20 cellular contexts compared by ENCODE assay signal in the genomic region with DNA sequence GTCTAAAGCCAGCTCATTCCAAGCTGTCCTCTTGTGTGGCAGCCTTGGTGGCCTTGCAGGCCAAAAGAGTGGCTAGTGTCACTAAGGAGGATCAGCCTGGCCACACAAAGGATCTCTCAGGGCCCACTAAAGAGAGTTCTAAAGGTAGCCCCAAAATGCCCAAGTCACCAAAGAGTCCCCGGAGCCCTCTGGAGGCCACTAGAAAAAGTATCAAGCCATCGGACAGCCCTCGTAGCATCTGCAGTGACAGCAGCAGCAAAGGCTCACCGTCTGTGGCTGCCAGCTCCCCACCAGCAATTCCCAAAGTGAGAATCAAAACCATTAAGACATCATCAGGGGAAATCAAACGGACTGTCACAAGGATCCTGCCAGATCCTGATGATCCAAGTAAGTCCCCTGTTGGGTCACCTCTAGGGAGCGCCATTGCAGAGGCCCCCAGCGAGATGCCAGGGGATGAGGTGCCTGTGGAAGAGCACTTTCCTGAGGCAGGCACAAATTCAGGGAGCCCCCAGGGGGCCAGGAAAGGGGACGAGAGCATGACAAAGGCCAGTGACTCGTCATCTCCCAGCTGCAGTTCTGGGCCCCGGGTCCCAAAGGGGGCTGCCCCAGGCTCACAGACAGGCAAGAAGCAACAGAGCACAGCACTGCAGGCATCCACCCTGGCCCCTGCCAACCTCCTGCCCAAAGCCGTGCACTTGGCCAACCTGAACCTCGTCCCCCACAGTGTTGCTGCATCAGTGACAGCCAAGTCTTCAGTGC. TPM values are rescaled to one million over a fixed set of nuclear protein-coding genes. Genes with fewer than 3 reads are reported as not detected.
DNase-seq lines count a peak whose midpoint lies in the region; ATAC-seq, FAIRE-seq and TF ChIP-seq lines count a peak whose summit lies in the region.
"Had no signal": no experiment of that assay in that cellular context is flagged by ENCODE, and none has a peak within 500 bp of the region (broad histone marks: within the 10 kb centered on the region; RNA-seq: fewer than 3 reads in every experiment).

No MANE protein-coding gene starts in this region.

- BruUV-seq in Caco-2 (replicated peaks; lab: Mats Ljungman, UMichigan) (no TSS peak), GM12878 (replicated peaks; lab: Mats Ljungman, UMichigan) (TSS peak; percentile 25)

- TF ChIP-seq CTCF in Caco-2 (IDR thresholded peaks at IDR 0.05; ENCODE audit: insufficient read depth in 1 of 2, low read depth in 1 of 2, low read length in 1 of 2, severe bottlenecking in 1 of 2, unreplicated experiment in 1 of 2) (no peak), GM12875 (IDR thresholded peaks at IDR 0.05; ENCODE audit: borderline replicate concordance, insufficient read depth, low read depth, low read length) (0 out of 2 replicates have a peak, but pooled peaks have one; percentile 2), GM12878 (IDR thresholded peaks at IDR 0.05 in 2 of 3, conservative IDR thresholded peaks at IDR 0.05 in 1 of 3; ENCODE audit: control insufficient read depth in 2 of 3, extremely low read depth in 1 of 3, insufficient read depth in 1 of 3, low read depth in 3 of 3, low read length in 3 of 3) (no peak; a peak in 1 of 6 replicates), esophagus muscularis mucosa (IDR thresholded peaks at IDR 0.05) (no peak)

- H3K9me3 ChIP-seq in Caco-2 = no peaks in the 10 kb centered on the region
- H3K9me3 ChIP-seq in GM12878 (replicated peaks; ENCODE audit: control insufficient read depth, insufficient read depth, low read length) = no peaks in the 10 kb centered on the region
- H3K9me3 ChIP-seq in esophagus muscularis mucosa = no peaks in the 10 kb centered on the region
- H3K9me3 ChIP-seq: adrenal gland, BLaER1 had no signal

- H3K4me3 ChIP-seq in Caco-2 (ENCODE audit: low read depth, low read length) (no peak overlapping the region), GM12875 (ENCODE audit: low read depth, low read length) (no peak overlapping the region), GM12878 (no peak overlapping the region), esophagus muscularis mucosa (no peak overlapping the region)
- H3K4me3 ChIP-seq: adrenal gland, BLaER1 had no signal

- no peak for FAIRE-seq in GM12878 (lab: Jason Lieb, UNC)
- FAIRE-seq: keratinocyte had no signal

- peak overlapping the region; percentile 22 for H3K27ac Mint-ChIP-seq in Caco-2 (ENCODE audit: unreplicated experiment)
- H3K27ac Mint-ChIP-seq: IgD-negative memory B cell, memory B cell had no signal

- H3K36me3 Mint-ChIP-seq in Caco-2 (ENCODE audit: insufficient read depth, unreplicated experiment) = peaks cover 59% of the 10 kb centered on the region

- H3K9ac ChIP-seq in GM12878 (ENCODE audit: control insufficient read depth, insufficient read depth, low read length) = no peak overlapping the region
- H3K9ac ChIP-seq: BLaER1 had no signal

- ATAC-seq in GM12878 (no peak), left lobe of liver (peak; percentile 24), HG03039 (IDR thresholded peaks at IDR 0.05; ENCODE audit: unreplicated experiment) (no peak)

- DNase-seq in Caco-2 (no peak), GM12878 (ENCODE audit: low read depth, low spot score) (no peak), left lobe of liver (ENCODE audit: low spot score) (no peak), NCI-H748 treated with DMSO at 0.1 percent for 48 hours (lab: John Stamatoyannopoulos, UW) (no peak), islet precursor cell (no peak), esophagus muscularis mucosa (ENCODE audit: extremely low spot score) (no peak)
- DNase-seq: activated CD4-positive, CD25-positive, alpha-beta regulatory T cell treated with anti-CD3 and anti-CD28 coated beads, Interleukin-2, amount 50 U/mL, for 72 hours; adrenal gland; DMS153; glutamatergic neuron; NCI-H1048; NCI-H2171 treated with DMSO at 0.1 percent for 48 hours; Right ventricle myocardium superior had no signal

- TF ChIP-seq RAD21 in GM12878 (IDR thresholded peaks at IDR 0.05; ENCODE audit: insufficient read depth, low read depth, low read length) = 0 out of 2 replicates have a peak, but pooled peaks have one; percentile 15

- peaks cover 7% of the 10 kb centered on the region for H3K4me1 Mint-ChIP-seq in Caco-2 (ENCODE audit: low read depth, unreplicated experiment)

- in situ Hi-C loops in GM12878 (cut with MboI) = no loop called here

- TF ChIP-seq POLR2A in GM12878 (IDR thresholded peaks at IDR 0.05; ENCODE audit: low read depth, low read length) = no peak
- TF ChIP-seq POLR2A in esophagus muscularis mucosa (IDR thresholded peaks at IDR 0.05; ENCODE audit: low read depth) = no peak

- POLR2A ChIA-PET in Caco-2 (lab: Charles Lee) = no interaction called here
- POLR2A ChIA-PET in GM12878 (lab: Charles Lee) = no interaction called here

- TF ChIP-seq EP300 in GM12878 (IDR thresholded peaks at IDR 0.05; ENCODE audit: borderline replicate concordance in 1 of 2, control insufficient read depth in 1 of 2, low read depth in 2 of 2, low read length in 2 of 2) (no peak), esophagus muscularis mucosa (IDR thresholded peaks at IDR 0.05) (no peak)

- RAD21 ChIA-PET in GM12878 (lab: Charles Lee; ENCODE audit: unreplicated experiment) = no interaction called here

- H3K9me3 Mint-ChIP-seq in Caco-2 (ENCODE audit: unreplicated experiment) = no peaks in the 10 kb centered on the region
- H3K9me3 Mint-ChIP-seq: IgD-negative memory B cell, memory B cell, neural crest cell had no signal

- peaks cover 19% of the 10 kb centered on the region for H3K79me2 ChIP-seq in GM12878 (ENCODE audit: control insufficient read depth, insufficient read depth, low read length)

- H3K36me3 ChIP-seq in Caco-2 (ENCODE audit: control insufficient read depth, insufficient read depth, low read length) = no peaks in the 10 kb centered on the region; the same call in 1 of the 2 replicates
- peaks cover 39% of the 10 kb centered on the region in 2 experiments for H3K36me3 ChIP-seq in GM12878 (ENCODE audit: control insufficient read depth in 2 of 2, insufficient read depth in 2 of 2, low read length in 1 of 2)
- H3K36me3 ChIP-seq in esophagus muscularis mucosa = peaks cover 22 to 52% (median 43%) of the 10 kb centered on the region in 4 donors

- H3K27ac ChIP-seq in GM12878 (ENCODE audit: control insufficient read depth, insufficient read depth) (no peak overlapping the region), esophagus muscularis mucosa (replicated peaks in 1 of 4) (no peak overlapping the region)
- H3K27ac ChIP-seq: adrenal gland, BLaER1 had no signal

- H3K4me1 ChIP-seq in Caco-2 = no peaks in the 10 kb centered on the region
- peaks cover 14% of the 10 kb centered on the region for H3K4me1 ChIP-seq in GM12878 (ENCODE audit: control insufficient read depth, insufficient read depth, low read length)
- H3K4me1 ChIP-seq in esophagus muscularis mucosa = peaks cover 31 to 47% (median 37%) of the 10 kb centered on the region in 4 donors

- H4K20me1 ChIP-seq in GM12878 (ENCODE audit: control insufficient read depth, insufficient read depth) = peaks cover 3% of the 10 kb centered on the region; the same call in 1 of the 2 replicates

- H3K27me3 Mint-ChIP-seq in Caco-2 (ENCODE audit: insufficient read depth, unreplicated experiment) = no peaks in the 10 kb centered on the region
- H3K27me3 Mint-ChIP-seq: IgD-negative memory B cell, memory B cell had no signal

- no peaks in the 10 kb centered on the region for H3K27me3 ChIP-seq in Caco-2 (replicated peaks; ENCODE audit: control insufficient read depth, insufficient read depth, low read length)
- no peaks in the 10 kb centered on the region for H3K27me3 ChIP-seq in GM12878 (replicated peaks in 1 of 2; ENCODE audit: control insufficient read depth in 2 of 2, insufficient read depth in 2 of 2, low read length in 1 of 2)
- H3K27me3 ChIP-seq in esophagus muscularis mucosa = no peaks in the 10 kb centered on the region
- H3K27me3 ChIP-seq: adrenal gland, BLaER1 had no signal

- no peak overlapping the region for H2AFZ ChIP-seq in GM12878 (ENCODE audit: control insufficient read depth, low read depth, low read length)

- H3K4me3 Mint-ChIP-seq in Caco-2 (ENCODE audit: unreplicated experiment) = no peak overlapping the region
- H3K4me3 Mint-ChIP-seq: IgD-negative memory B cell, memory B cell, neural crest cell had no signal

- no peak overlapping the region for H3K4me2 ChIP-seq in GM12878 (ENCODE audit: control insufficient read depth, insufficient read depth)
- H3K4me2 ChIP-seq: BLaER1 had no signal

- SMC1A ChIA-PET in GM12878 (lab: Charles Lee; ENCODE audit: uncharacterized antibody, unreplicated experiment) = no interaction called here

- WGBS in GM12878 (ENCODE audit: insufficient coverage, insufficient replicate concordance, low lambda C conversion rate, missing lambda C conversion rate) = 77% methylated on average over 12 of the region's 12 CpGs
- WGBS in esophagus muscularis mucosa = 91% methylated on average over 6 of the region's 12 CpGs

- CTCF ChIA-PET in Caco-2 (lab: Charles Lee) = no interaction called here
- CTCF ChIA-PET in GM12878 (lab: Yijun Ruan, JAX) = interaction anchor here (0.7 to 1.0 kb wide), 2 partner anchors 8 to 128 kb away, joined by 3 read pairs; no protein-coding TSS in a partner anchor

- intact Hi-C loops in Caco-2 (cut with micrococcal nuclease; ENCODE audit: unreplicated experiment) (no loop called here), GM12878 (cut with micrococcal nuclease; ENCODE audit: unreplicated experiment) (no loop called here), esophagus muscularis mucosa (cut with DNase I) (no loop called here)

RNA-seq across cellular contexts. Expression of a gene that starts 33.5 kb away (rescaled TPM):
- total RNA-seq in Caco-2 (2022) (0.43 and 0.95 TPM in 2 replicates), GM12878 (2014; rRNA removed) (under 0.01 TPM in 1 of 2 replicates, not detected in the other), GM12878 (2014; rRNA removed; fragmentation: Illumina TruSeq; extraction: Trizol) (under 0.01 TPM in 1 of 2 replicates, not detected in the other), GM12878 (2021) (0.05 TPM in 2 replicates), left lobe of liver (2.7 TPM), esophagus muscularis mucosa (10 to 100 TPM in 3 of 4 donors, 1 to 10 TPM in 1; 9.1 to 21.5 (median 16.2) TPM)
- total RNA-seq in GM12878 (2013; cell fraction: nucleolus; rRNA removed) = 0.15 TPM in 2 replicates
- polyA plus RNA-seq in GM12878 (2011; ENCODE audit: low read depth) = 0.03 TPM
- polyA plus RNA-seq in GM12878 (2011; rRNA removed) (not detected in 2 replicates), GM12878 (2014; fragmentation: Illumina TruSeq; extraction: Trizol) (0.01 TPM in 1 of 2 replicates, not detected in the other), GM12878 (2014; fragmentation: Nextera tagmentation; extraction: Ambion mirVana) (not detected), GM12878 (2014; rRNA removed) (0.01 and 0.03 TPM in 2 replicates), GM12878 (2016; fragmentation: Nextera tagmentation; extraction: Ambion mirVana) (not detected)
- 0.01 and 0.07 TPM in 2 replicates for polyA plus RNA-seq in GM12878 (2011; cell fraction: cytosol; rRNA removed)
- 0.03 and 0.04 TPM in 2 replicates for polyA plus RNA-seq in GM12878 (2011; cell fraction: nucleus; rRNA removed)
- 0.03 TPM in 2 replicates for polyA plus RNA-seq in GM12878 (2012)
- under 0.01 TPM in 1 of 2 replicates, not detected in the other for polyA minus RNA-seq in GM12878 (2011; rRNA and poly(A)+ RNA removed)
- not detected in 2 replicates for polyA minus RNA-seq in GM12878 (2011; cell fraction: cytosol; rRNA and poly(A)+ RNA removed)
- polyA minus RNA-seq in GM12878 (2011; cell fraction: nucleus; rRNA and poly(A)+ RNA removed) = 0.10 TPM in 1 of 2 replicates, not detected in the other
- polyA plus RNA-seq: IgD-negative memory B cell had no signal

RNA-seq across cellular contexts. Expression of a gene that starts 35.3 kb away (rescaled TPM):
- total RNA-seq in Caco-2 (2022) (29.1 and 30.6 TPM in 2 replicates), GM12878 (2014; rRNA removed) (6.7 and 8.2 TPM in 2 replicates), GM12878 (2014; rRNA removed; fragmentation: Illumina TruSeq; extraction: Trizol) (7.0 and 7.8 TPM in 2 replicates), GM12878 (2021) (20.3 and 23.7 TPM in 2 replicates), left lobe of liver (14.5 TPM), esophagus muscularis mucosa (10 to 100 TPM; 13.8 to 22.3 (median 20.2) TPM)
- total RNA-seq in GM12878 (2013; cell fraction: nucleolus; rRNA removed) = 28.8 and 30.6 TPM in 2 replicates
- polyA plus RNA-seq in GM12878 (2011; ENCODE audit: low read depth) = 6.0 TPM
- polyA plus RNA-seq in GM12878 (2011; rRNA removed) (3.5 and 6.9 TPM in 2 replicates), GM12878 (2014; fragmentation: Illumina TruSeq; extraction: Trizol) (10.9 and 14.4 TPM in 2 replicates), GM12878 (2014; fragmentation: Nextera tagmentation; extraction: Ambion mirVana) (1 to 10 TPM in 1 of 2 experiments, under 1 TPM in 1; 0.95 to 1.3 TPM), GM12878 (2014; rRNA removed) (13.5 and 16.0 TPM in 2 replicates), GM12878 (2016; fragmentation: Nextera tagmentation; extraction: Ambion mirVana) (10 to 100 TPM in 1 of 2 experiments, 1 to 10 TPM in 1; 9.0 to 10.7 TPM)
- 9.1 and 10.4 TPM in 2 replicates for polyA plus RNA-seq in GM12878 (2011; cell fraction: cytosol; rRNA removed)
- 18.4 and 19.5 TPM in 2 replicates for polyA plus RNA-seq in GM12878 (2011; cell fraction: nucleus; rRNA removed)
- polyA plus RNA-seq in GM12878 (2012) = 8.6 and 9.8 TPM in 2 replicates
- 9.6 and 12.7 TPM in 2 replicates for polyA minus RNA-seq in GM12878 (2011; rRNA and poly(A)+ RNA removed)
- polyA minus RNA-seq in GM12878 (2011; cell fraction: cytosol; rRNA and poly(A)+ RNA removed) = 7.6 and 8.3 TPM in 2 replicates
- polyA minus RNA-seq in GM12878 (2011; cell fraction: nucleus; rRNA and poly(A)+ RNA removed) = 6.0 and 12.9 TPM in 2 replicates
